Comparison of ENCODE assay signal across 21 cellular contexts in genomic region chr1:199866210-199866617, GRCh38.
DNase-seq lines count a peak whose midpoint lies in the region; ATAC-seq, FAIRE-seq and TF ChIP-seq lines count a peak whose summit lies in the region.
"Had no signal": no experiment of that assay in that cellular context is flagged by ENCODE, and none has a peak within 500 bp of the region (broad histone marks: within the 10 kb centered on the region; RNA-seq: fewer than 3 reads in every experiment).

No MANE protein-coding gene starts in this region.

- POLR2A ChIA-PET in K562 (lab: Yijun Ruan, JAX) = no interaction called here
- POLR2A ChIA-PET in naive thymus-derived CD4-positive, alpha-beta T cell (lab: Charles Lee) = no interaction called here

- H3K27ac Mint-ChIP-seq in H9 = peak overlapping the region in 1 of 3 experiments; percentile 1; a peak in 4 of 7 replicates
- H3K27ac Mint-ChIP-seq in activated T-cell treated with anti-CD3 and anti-CD28 coated beads, Interleukin-2, amount 50 U/mL, for 24 hours = no peak overlapping the region
- H3K27ac Mint-ChIP-seq in naive thymus-derived CD4-positive, alpha-beta T cell = no peak overlapping the region
- H3K27ac Mint-ChIP-seq: CD8-positive, alpha-beta memory T cell had no signal

- H4K91ac ChIP-seq in H9 (ENCODE audit: insufficient read length, low read depth, low read length) = no peak overlapping the region
- H4K91ac ChIP-seq in neuronal stem cell (ENCODE audit: low read depth, low read length, poor library complexity) = no peak overlapping the region

- no peak overlapping the region for H3K56ac ChIP-seq in H9 (ENCODE audit: insufficient read length, low read depth, low read length)

- H3K79me2 ChIP-seq in H9 (ENCODE audit: insufficient read depth, low read length) (no peaks in the 10 kb centered on the region), K562 (ENCODE audit: control insufficient read depth, insufficient read depth, low read length) (no peaks in the 10 kb centered on the region)

- peaks cover 21 to 22% of the 10 kb centered on the region in 2 experiments for H3K4me1 Mint-ChIP-seq in H9
- H3K4me1 Mint-ChIP-seq in activated T-cell treated with anti-CD3 and anti-CD28 coated beads, Interleukin-2, amount 50 U/mL, for 24 hours (ENCODE audit: low read depth) = no peaks in the 10 kb centered on the region
- H3K4me1 Mint-ChIP-seq in naive thymus-derived CD4-positive, alpha-beta T cell = peaks cover 0 to 8% (median 0%) of the 10 kb centered on the region in 7 donors

- H3T11ph ChIP-seq in H9 (ENCODE audit: low read length) = no peak overlapping the region

- H3K14ac ChIP-seq in H9 (ENCODE audit: insufficient read depth, low read length) (no peak overlapping the region), neuronal stem cell (ENCODE audit: low read length) (no peak overlapping the region)

- H3K4me3 Mint-ChIP-seq in H9 = peak overlapping the region; percentile 24 to 48; a peak in 3 of 5 replicates
- no peak overlapping the region for H3K4me3 Mint-ChIP-seq in activated T-cell treated with anti-CD3 and anti-CD28 coated beads, Interleukin-2, amount 50 U/mL, for 24 hours
- no peak overlapping the region for H3K4me3 Mint-ChIP-seq in naive thymus-derived CD4-positive, alpha-beta T cell
- H3K4me3 Mint-ChIP-seq: CD8-positive, alpha-beta memory T cell had no signal

- ATAC-seq in K562 = no peak
- no peak for ATAC-seq in naive thymus-derived CD4-positive, alpha-beta T cell

- FAIRE-seq in K562 (lab: Jason Lieb, UNC) = no peak
- FAIRE-seq: A204.1, G401.6, GM12892 had no signal

- H3K36me3 ChIP-seq in K562 (ENCODE audit: control insufficient read depth, insufficient read depth, low read length) = no peaks in the 10 kb centered on the region
- H3K36me3 ChIP-seq in iPS-20b (ENCODE audit: insufficient read depth, low read depth, low read length) = no peaks in the 10 kb centered on the region
- no peaks in the 10 kb centered on the region for H3K36me3 ChIP-seq in neuronal stem cell (replicated peaks in 1 of 2; ENCODE audit: control insufficient read depth in 2 of 2, insufficient read depth in 2 of 2, low read length in 2 of 2)
- H3K36me3 ChIP-seq in naive thymus-derived CD4-positive, alpha-beta T cell (ENCODE audit: control insufficient read depth in 2 of 3, insufficient read depth in 3 of 3, low read length in 3 of 3) = no peaks in the 10 kb centered on the region

- H2AK5ac ChIP-seq in H9 (ENCODE audit: insufficient read length, low read length) = no peak overlapping the region
- no peak overlapping the region for H2AK5ac ChIP-seq in neuronal stem cell (ENCODE audit: low read depth, low read length)

- H2BK120ac ChIP-seq in H9 (ENCODE audit: low read depth, low read length, poor library complexity, severe bottlenecking) (no peak overlapping the region), neuronal stem cell (ENCODE audit: low read depth, low read length) (no peak overlapping the region)

- no peak overlapping the region for H3K18ac ChIP-seq in H9 (ENCODE audit: insufficient read length, low read depth, low read length)
- no peak overlapping the region for H3K18ac ChIP-seq in neuronal stem cell (ENCODE audit: low read length)

- no peaks in the 10 kb centered on the region for H3K27me3 ChIP-seq in H9 (ENCODE audit: insufficient read depth, low read length)
- H3K27me3 ChIP-seq in K562 (ENCODE audit: control insufficient read depth in 2 of 2, insufficient read depth in 2 of 2, low read length in 2 of 2) = no peaks in the 10 kb centered on the region
- no peaks in the 10 kb centered on the region for H3K27me3 ChIP-seq in iPS-20b (ENCODE audit: insufficient read depth, low read length)
- no peaks in the 10 kb centered on the region for H3K27me3 ChIP-seq in neuronal stem cell (ENCODE audit: control insufficient read depth in 3 of 3, insufficient read depth in 3 of 3, low read depth in 1 of 3, low read length in 3 of 3)
- no peaks in the 10 kb centered on the region for H3K27me3 ChIP-seq in naive thymus-derived CD4-positive, alpha-beta T cell (ENCODE audit: control insufficient read depth in 2 of 2, insufficient read depth in 2 of 2, low read length in 2 of 2)

- in situ Hi-C loops in K562 (cut with MboI) = no loop called here

- BruUV-seq in K562 (replicated peaks; lab: Mats Ljungman, UMichigan) = no TSS peak

- H3K9me3 Mint-ChIP-seq in H9 = peaks cover 0 to 3% of the 10 kb centered on the region in 2 experiments; a peak in 1 of 5 replicates
- H3K9me3 Mint-ChIP-seq in activated T-cell treated with anti-CD3 and anti-CD28 coated beads, Interleukin-2, amount 50 U/mL, for 24 hours = no peaks in the 10 kb centered on the region
- H3K9me3 Mint-ChIP-seq in naive thymus-derived CD4-positive, alpha-beta T cell = peaks cover 0 to 1% (median 0%) of the 10 kb centered on the region in 11 donors

- WGBS in H9 (ENCODE audit: extremely low coverage, insufficient read length, low lambda C conversion rate) = no CpG with 5 or more reads among the region's 5 CpGs
- WGBS in K562 (ENCODE audit: insufficient coverage, low coverage, missing lambda C conversion rate) = 5% methylated on average over 5 of the region's 5 CpGs
- WGBS in neuronal stem cell (ENCODE audit: extremely low coverage in 2 of 2, insufficient read length in 2 of 2, insufficient replicate concordance in 1 of 2), 2 donors = no CpG with 5 or more reads among the region's 5 CpGs

- H2BK20ac ChIP-seq in H9 (ENCODE audit: low read depth, low read length, poor library complexity, severe bottlenecking) = no peak overlapping the region

- peak overlapping the region; percentile 29 for H3K4me2 ChIP-seq in H9 (ENCODE audit: insufficient read depth, insufficient read length, low read length)
- H3K4me2 ChIP-seq in K562 (ENCODE audit: insufficient read depth, low read length) = peak overlapping the region; percentile 26; the same call in 1 of the 2 replicates
- H3K4me2 ChIP-seq in neuronal stem cell (ENCODE audit: insufficient read depth, low read length, poor library complexity, severe bottlenecking) = no peak overlapping the region
- H3K4me2 ChIP-seq: SK-N-SH had no signal

- no peak overlapping the region for H3K23ac ChIP-seq in H9 (ENCODE audit: insufficient read length, low read depth, low read length)
- H3K23ac ChIP-seq in neuronal stem cell (ENCODE audit: low read depth, low read length, poor library complexity) = no peak overlapping the region

- H3K9me1 ChIP-seq in K562 (ENCODE audit: control insufficient read depth, insufficient read depth, low read length) = no peaks in the 10 kb centered on the region

- no peak overlapping the region for H3K27ac ChIP-seq in H9 (ENCODE audit: insufficient read length, low read depth, low read length)
- H3K27ac ChIP-seq in K562 (ENCODE audit: extremely low read depth, low read depth, low read length) = no peak overlapping the region
- no peak overlapping the region for H3K27ac ChIP-seq in iPS-20b (ENCODE audit: low read length)
- no peak overlapping the region for H3K27ac ChIP-seq in neuronal stem cell (replicated peaks; ENCODE audit: low read length)
- no peak overlapping the region for H3K27ac ChIP-seq in naive thymus-derived CD4-positive, alpha-beta T cell (ENCODE audit: low read depth, low read length)
- H3K27ac ChIP-seq: C4-2B, HL-60 had no signal

- TF ChIP-seq CTCF in H9 (conservative IDR thresholded peaks at IDR 0.05) (no peak), K562 (IDR thresholded peaks at IDR 0.05 in 2 of 3, conservative IDR thresholded peaks at IDR 0.05 in 1 of 3; ENCODE audit: insufficient read depth in 2 of 3, low read depth in 1 of 3, low read length in 3 of 3) (no peak)

- no peak for TF ChIP-seq POLR2A in K562 (conservative IDR thresholded peaks at IDR 0.05)

- no peaks in the 10 kb centered on the region for H4K20me1 ChIP-seq in H9 (ENCODE audit: control insufficient read depth, insufficient read depth, insufficient read length)
- no peaks in the 10 kb centered on the region for H4K20me1 ChIP-seq in K562 (replicated peaks; ENCODE audit: control insufficient read depth, insufficient read depth, low read length)

- H2BK15ac ChIP-seq in H9 (ENCODE audit: low read depth, low read length) = no peak overlapping the region
- H2BK15ac ChIP-seq in neuronal stem cell (ENCODE audit: low read length) = no peak overlapping the region

- H3K79me1 ChIP-seq in H9 (ENCODE audit: insufficient read depth, low read depth, low read length, poor library complexity, severe bottlenecking) (no peaks in the 10 kb centered on the region), neuronal stem cell (ENCODE audit: low read depth, low read length) (no peaks in the 10 kb centered on the region)

- TF ChIP-seq EP300 in K562 (IDR thresholded peaks at IDR 0.05; ENCODE audit: low read length) = no peak

- peak; percentile 31 for DNase-seq in H9
- no peak for DNase-seq in K562 (ENCODE audit: extremely low read depth in 1 of 4, low spot score in 3 of 4)
- DNase-seq in neuronal stem cell (ENCODE audit: low spot score) = no peak
- DNase-seq in activated T-cell treated with anti-CD3 and anti-CD28 coated beads, Interleukin-2, amount 50 U/mL, for 24 hours = no peak
- DNase-seq in naive thymus-derived CD4-positive, alpha-beta T cell = no peak
- DNase-seq in middle frontal gyrus (ENCODE audit: extremely low spot score, low spot score) = no peak
- DNase-seq: Calu3; CD8-positive, alpha-beta memory T cell; DMS153; NCI-H1048; NCI-H1417 treated with DMSO at 0.1 percent for 48 hours; NCI-H187; NCI-H510A; SIG-M5; SK-N-SH had no signal

- no peak overlapping the region for H2BK5ac ChIP-seq in H9 (ENCODE audit: insufficient read length, low read length)
- no peak overlapping the region for H2BK5ac ChIP-seq in neuronal stem cell (ENCODE audit: low read length)

- CTCF ChIA-PET in K562 (lab: Yijun Ruan, JAX; ENCODE audit: low intra/inter-chr PET ratio) = no interaction called here
- CTCF ChIA-PET in naive thymus-derived CD4-positive, alpha-beta T cell (lab: Charles Lee) = no interaction called here

- no peaks in the 10 kb centered on the region for H3K27me3 Mint-ChIP-seq in H9 (ENCODE audit: low read depth)
- peaks cover 14% of the 10 kb centered on the region for H3K27me3 Mint-ChIP-seq in activated T-cell treated with anti-CD3 and anti-CD28 coated beads, Interleukin-2, amount 50 U/mL, for 24 hours
- peaks cover 6 to 40% (median 12%) of the 10 kb centered on the region in 5 donors for H3K27me3 Mint-ChIP-seq in naive thymus-derived CD4-positive, alpha-beta T cell

- H2BK12ac ChIP-seq in H9 (ENCODE audit: insufficient read length, low read depth, low read length) (no peak overlapping the region), neuronal stem cell (ENCODE audit: low read length) (no peak overlapping the region)

- H4K5ac ChIP-seq in H9 (ENCODE audit: insufficient read length, low read depth, low read length) = no peak overlapping the region

- no peaks in the 10 kb centered on the region for H3K23me2 ChIP-seq in H9 (ENCODE audit: insufficient read length, low read depth, low read length, poor library complexity, severe bottlenecking)

- no peak overlapping the region for H3K4me3 ChIP-seq in K562
- peak overlapping the region; percentile 19; the same call in 1 of the 2 replicates for H3K4me3 ChIP-seq in iPS-20b (ENCODE audit: low read length)
- no peak overlapping the region for H3K4me3 ChIP-seq in neuronal stem cell (ENCODE audit: low read length in 2 of 2)
- no peak overlapping the region for H3K4me3 ChIP-seq in naive thymus-derived CD4-positive, alpha-beta T cell (ENCODE audit: low read length)

- no peak overlapping the region for H4K8ac ChIP-seq in H9 (replicated peaks; ENCODE audit: insufficient read length, low read depth, low read length)
- H4K8ac ChIP-seq in neuronal stem cell (ENCODE audit: low read depth, low read length) = no peak overlapping the region

- H3K9ac ChIP-seq in H9 (ENCODE audit: extremely low read depth, insufficient read length, low read length) = no peak overlapping the region
- no peak overlapping the region for H3K9ac ChIP-seq in K562 (ENCODE audit: insufficient read depth in 1 of 2, low read depth in 2 of 2, low read length in 2 of 2)
- H3K9ac ChIP-seq in iPS-20b (ENCODE audit: low read depth, low read length) = peak overlapping the region; percentile 17; the same call in 1 of the 2 replicates
- H3K9ac ChIP-seq in neuronal stem cell (ENCODE audit: low read depth, low read length, poor library complexity) = no peak overlapping the region
- H3K9ac ChIP-seq: SK-N-SH had no signal

- no peaks in the 10 kb centered on the region for H3K9me3 ChIP-seq in H9 (ENCODE audit: control insufficient read depth, low read depth, low read length)
- H3K9me3 ChIP-seq in K562 (replicated peaks; ENCODE audit: control insufficient read depth, insufficient read depth, low read depth, low read length) = no peaks in the 10 kb centered on the region
- H3K9me3 ChIP-seq in iPS-20b (ENCODE audit: insufficient read depth, low read depth, low read length) = no peaks in the 10 kb centered on the region
- H3K9me3 ChIP-seq in neuronal stem cell (replicated peaks in 1 of 2; ENCODE audit: control insufficient read depth in 2 of 2, insufficient read depth in 1 of 2, low read depth in 1 of 2, low read length in 2 of 2) = no peaks in the 10 kb centered on the region
- H3K9me3 ChIP-seq in naive thymus-derived CD4-positive, alpha-beta T cell (ENCODE audit: control insufficient read depth in 2 of 3, low read length in 3 of 3) = no peaks in the 10 kb centered on the region
- H3K9me3 ChIP-seq: SK-N-SH had no signal

- TF ChIP-seq RAD21 in K562 (CRISPR knock-in tag; conservative IDR thresholded peaks at IDR 0.05 in 1 of 2, IDR thresholded peaks at IDR 0.05 in 1 of 2) = no peak

- intact Hi-C loops in K562 (cut with micrococcal nuclease) = no loop called here
- intact Hi-C loops in naive thymus-derived CD4-positive, alpha-beta T cell (cut with micrococcal nuclease) = no loop called here

- H3K4me1 ChIP-seq in H9 (ENCODE audit: insufficient read depth, low read length) (peaks cover 2% of the 10 kb centered on the region; the same call in 1 of the 2 replicates), K562 (replicated peaks in 1 of 2; ENCODE audit: control insufficient read depth in 2 of 2, insufficient read depth in 2 of 2, low read length in 2 of 2) (no peaks in the 10 kb centered on the region), iPS-20b (ENCODE audit: insufficient read depth, low read length) (peaks cover 17% of the 10 kb centered on the region; the same call in 1 of the 2 replicates), neuronal stem cell (ENCODE audit: control insufficient read depth in 2 of 2, insufficient read depth in 1 of 2, low read depth in 1 of 2, low read length in 2 of 2) (peaks cover 0 to 1% of the 10 kb centered on the region in 2 donors)
- no peaks in the 10 kb centered on the region for H3K4me1 ChIP-seq in naive thymus-derived CD4-positive, alpha-beta T cell (ENCODE audit: control insufficient read depth in 2 of 2, insufficient read depth in 2 of 2, low read length in 2 of 2)

- H3K36me3 Mint-ChIP-seq in H9 (ENCODE audit: insufficient read depth in 1 of 3, low read depth in 3 of 3) = no peaks in the 10 kb centered on the region
- H3K36me3 Mint-ChIP-seq in activated T-cell treated with anti-CD3 and anti-CD28 coated beads, Interleukin-2, amount 50 U/mL, for 24 hours (ENCODE audit: low read depth) = no peaks in the 10 kb centered on the region
- no peaks in the 10 kb centered on the region for H3K36me3 Mint-ChIP-seq in naive thymus-derived CD4-positive, alpha-beta T cell
- H3K36me3 Mint-ChIP-seq: CD8-positive, alpha-beta memory T cell had no signal

- H2AFZ ChIP-seq in H9 (ENCODE audit: low read length) (no peak overlapping the region), K562 (ENCODE audit: low read depth, low read length) (no peak overlapping the region), neuronal stem cell (ENCODE audit: low read length) (peak overlapping the region; percentile 77)

- H3K4ac ChIP-seq in H9 (ENCODE audit: low read depth, low read length) (no peak overlapping the region), neuronal stem cell (ENCODE audit: low read length) (no peak overlapping the region)

Comparison
In these comparisons a context has a peak if more than half of its experiments do, and no peak if none do; other contexts are left out.
1. H3K4me3 Mint-ChIP-seq: peak in H9 (2 of 2); none in activated T-cell treated with anti-CD3 and anti-CD28 coated beads, Interleukin-2, amount 50 U/mL, for 24 hours (single experiment) and naive thymus-derived CD4-positive, alpha-beta T cell (0 of 10).